19 cellular contexts compared by ENCODE assay signal in genomic region chr6:113960795-113961194, GRCh38. TPM values are rescaled to one million over a fixed set of nuclear protein-coding genes. Genes with fewer than 3 reads are reported as not detected.
A peak's percentile ranks its signal among the peaks of the same experiment; 100 is the strongest.
DNase-seq lines count a peak whose midpoint lies in the region; ATAC-seq, FAIRE-seq and TF ChIP-seq lines count a peak whose summit lies in the region.
"Had no signal": no experiment of that assay in that cellular context is flagged by ENCODE, and none has a peak within 500 bp of the region (broad histone marks: within the 10 kb centered on the region; RNA-seq: fewer than 3 reads in every experiment).

No MANE protein-coding gene starts in this region.

- H3K4me1 ChIP-seq in HUES6 (ENCODE audit: control insufficient read depth, insufficient read depth, low read length), result peaks cover 24% of the 10 kb centered on the region
- H3K4me1 ChIP-seq: uterus had no signal

- no peaks in the 10 kb centered on the region for H3K27me3 ChIP-seq in HUES6 (ENCODE audit: control insufficient read depth, insufficient read depth, low read length)
- H3K27me3 ChIP-seq: uterus had no signal

- peak; percentile 70 for ATAC-seq in GM18511 (IDR thresholded peaks at IDR 0.05; ENCODE audit: unreplicated experiment)
- peak; percentile 66 for ATAC-seq in GM21423 (IDR thresholded peaks at IDR 0.05; ENCODE audit: unreplicated experiment)
- ATAC-seq in HG02885 (IDR thresholded peaks at IDR 0.05; ENCODE audit: poor library complexity, unreplicated experiment), result peak; percentile 86

- H3K9me3 ChIP-seq in HUES6 (ENCODE audit: control insufficient read depth, insufficient read depth, low read depth, low read length), result no peaks in the 10 kb centered on the region
- H3K9me3 ChIP-seq: uterus had no signal

- 0 out of 2 replicates have a peak overlapping the region, but pooled peaks have one; percentile 56 for H3K27ac ChIP-seq in HUES6 (ENCODE audit: low read depth, low read length)
- H3K27ac ChIP-seq: uterus had no signal

- DNase-seq in SIG-M5 (lab: John Stamatoyannopoulos, UW) (no peak), GM12892 (ENCODE audit: insufficient read length) (no peak), ACHN (no peak), glomerular visceral epithelial cell (ENCODE audit: extremely low spot score) (no peak)
- DNase-seq: activated effector memory CD4-positive, alpha-beta T cell treated with anti-CD3 and anti-CD28 coated beads, Interleukin-2, amount 50 U/mL, for 16 hours; CD4-positive, alpha-beta memory T cell; DND-41; NCI-H187 treated with DMSO at 0.1 percent for 48 hours; NCI-H510A; retina; stimulated activated CD4-positive, alpha-beta T cell treated with anti-CD3 and anti-CD28 coated beads, Interleukin-15, amount 100 ng/mL, for 24 hours; T-helper 2 cell; uterus had no signal

- in situ Hi-C loops in ACHN (cut with HindIII; ENCODE audit: low pct_ligation_motif_present, low pct_unique_long_range_greater_than_20kb, low sequenced_read_pairs), result no loop called here

- no peak overlapping the region for H3K4me3 ChIP-seq in HUES6 (ENCODE audit: low read depth, low read length)
- H3K4me3 ChIP-seq: uterus had no signal

- H3K36me3 ChIP-seq in HUES6 (ENCODE audit: control insufficient read depth, insufficient read depth, low read length), result peaks cover 43% of the 10 kb centered on the region
- H3K36me3 ChIP-seq: uterus had no signal

- no peak for FAIRE-seq in GM12892 (lab: Jason Lieb, UNC)
- FAIRE-seq: endometrium, H1 had no signal

- no peak overlapping the region for H3K9ac ChIP-seq in HUES6 (ENCODE audit: low read length)

- TF ChIP-seq POLR2A in GM12892 (IDR thresholded peaks at IDR 0.05; ENCODE audit: low read depth, low read length), result no peak

RNA-seq across cellular contexts. Expression of gene HDAC2, which starts 10.2 kb away (rescaled TPM):
- 103 TPM for polyA plus RNA-seq in GM12892 (2012; ENCODE audit: missing spikeins)
